ENCODE assay signal across 10 cellular contexts in genomic region chr10:102752266-102752930, GRCh38. TPM values are rescaled to one million over a fixed set of nuclear protein-coding genes. Genes with fewer than 3 reads are reported as not detected.
DNase-seq lines count a peak whose midpoint lies in the region; ATAC-seq and TF ChIP-seq lines count a peak whose summit lies in the region.
"Had no signal": no experiment of that assay in that cellular context is flagged by ENCODE, and none has a peak within 500 bp of the region (broad histone marks: within the 10 kb centered on the region; RNA-seq: fewer than 3 reads in every experiment).

No MANE protein-coding gene starts in this region.

- POLR2A ChIA-PET in T-cell (lab: Charles Lee) = interaction anchor here (0.6 to 1.0 kb wide), 3 partner anchors 9 to 332 kb away, joined by 3 to 17 read pairs (median 3); partner anchors contain the start of genes FBXL15 (in 1 of the 2) and WBP1L (in 1 of the 2)
- POLR2A ChIA-PET in PC-3 (lab: Charles Lee; ENCODE audit: unreplicated experiment) = interaction anchor here (0.6 kb wide), 1 partner anchor 38 kb away, joined by 4 read pairs; the partner anchor contains the start of gene SFXN2

- H3K4me1 Mint-ChIP-seq in T-cell = peaks cover 48 to 57% (median 57%) of the 10 kb centered on the region in 3 donors

- ATAC-seq in T-cell (replicated peaks in 1 of 4) = peak in 3 of 4 experiments; percentile 43 to 50 (median 47)
- peak; percentile 48 to 73 (median 62) for ATAC-seq in heart left ventricle
- ATAC-seq in PC-3 = no peak

- H3K4me2 ChIP-seq in trophoblast cell (ENCODE audit: low read length) (no peak overlapping the region), PC-3 (ENCODE audit: low read length) (no peak overlapping the region)

- peak overlapping the region; percentile 72 for H3K4ac ChIP-seq in trophoblast cell (ENCODE audit: low read depth, low read length)

- H2AFZ ChIP-seq in trophoblast cell (ENCODE audit: insufficient read depth, low read length, poor library complexity) = no peak overlapping the region
- H2AFZ ChIP-seq in PC-3 (ENCODE audit: low read length) = no peak overlapping the region

- peak; percentile 97 for DNase-seq in AG10803 (ENCODE audit: low read depth)
- no peak for DNase-seq in T-cell
- no peak for DNase-seq in heart left ventricle
- peak; percentile 70 to 86 for DNase-seq in trophoblast cell
- no peak for DNase-seq in central memory CD4-positive, alpha-beta T cell
- DNase-seq in mesenteric fat pad (ENCODE audit: low spot score) = no peak
- no peak for DNase-seq in PC-3
- no peak for DNase-seq in midbrain (lab: John Stamatoyannopoulos, UW)
- DNase-seq: left colon had no signal

- no peaks in the 10 kb centered on the region for H3K9me2 ChIP-seq in PC-3 (replicated peaks; ENCODE audit: low read length)

- peak overlapping the region; percentile 74 for H4K91ac ChIP-seq in trophoblast cell (ENCODE audit: low read depth, low read length)

- H3K27me3 Mint-ChIP-seq in T-cell = no peaks in the 10 kb centered on the region

- no peak overlapping the region for H3K18ac ChIP-seq in trophoblast cell (ENCODE audit: low read length)

- TF ChIP-seq POLR2A in heart left ventricle (IDR thresholded peaks at IDR 0.05) = no peak

- H3F3A ChIP-seq in PC-3 (ENCODE audit: low read length, unreplicated experiment) = no peaks in the 10 kb centered on the region

- H2AK5ac ChIP-seq in trophoblast cell (ENCODE audit: low read length) = no peak overlapping the region

- H3K79me1 ChIP-seq in trophoblast cell (ENCODE audit: low read length) = peaks cover 4% of the 10 kb centered on the region

- intact Hi-C loops in heart left ventricle (cut with DNase I) = loop anchor here in 4 of 10 donors (2.0 to 10.0 kb wide), 4 partner anchors 24 to 65 kb away; no protein-coding TSS in a partner anchor
- intact Hi-C loops in PC-3 (cut with micrococcal nuclease) = no loop called here

- no peaks in the 10 kb centered on the region for H3K9me3 Mint-ChIP-seq in T-cell
- H3K9me3 Mint-ChIP-seq: T-helper 2 cell treated with Interferon-gamma antibody and Interleukin-4, amounts not matched to agents 5 μg/mL and 100 μg/mL, for 36 hours had no signal

- peak overlapping the region; percentile 70 for H2BK5ac ChIP-seq in trophoblast cell (ENCODE audit: low read depth, low read length, poor library complexity)

- no TSS peak for BruUV-seq in PC-3 (replicated peaks; lab: Mats Ljungman, UMichigan)

- H4K20me1 ChIP-seq in PC-3 (ENCODE audit: low read length) = no peaks in the 10 kb centered on the region

- peak overlapping the region; percentile 44 for H2BK120ac ChIP-seq in trophoblast cell (ENCODE audit: insufficient read depth, low read length, poor library complexity)

- peak overlapping the region; percentile 18 to 64 for H3K27ac Mint-ChIP-seq in T-cell
- H3K27ac Mint-ChIP-seq: T-helper 2 cell treated with Interferon-gamma antibody and Interleukin-4, amounts not matched to agents 5 μg/mL and 100 μg/mL, for 36 hours had no signal

- H3K79me2 ChIP-seq in trophoblast cell (ENCODE audit: control insufficient read depth, insufficient read depth, low read length, poor library complexity) = peaks cover 3% of the 10 kb centered on the region
- peaks cover 18% of the 10 kb centered on the region for H3K79me2 ChIP-seq in PC-3 (ENCODE audit: low read length)

- H3K27me3 ChIP-seq in heart left ventricle (no peaks in the 10 kb centered on the region), trophoblast cell (ENCODE audit: insufficient read depth, low read length) (no peaks in the 10 kb centered on the region), PC-3 (ENCODE audit: low read length) (no peaks in the 10 kb centered on the region)

- peak overlapping the region in 1 of 3 donors; percentile 31 for H3K4me3 Mint-ChIP-seq in T-cell
- H3K4me3 Mint-ChIP-seq: T-helper 2 cell treated with Interferon-gamma antibody and Interleukin-4, amounts not matched to agents 5 μg/mL and 100 μg/mL, for 36 hours had no signal

- peaks cover 16% of the 10 kb centered on the region for H3K36me3 Mint-ChIP-seq in T-cell

- H3K27ac ChIP-seq in heart left ventricle (peak overlapping the region; percentile 2 to 79 (median 64)), trophoblast cell (ENCODE audit: low read depth, low read length) (no peak overlapping the region), PC-3 (ENCODE audit: low read length) (no peak overlapping the region)

- H3K14ac ChIP-seq in trophoblast cell (ENCODE audit: low read length) = no peak overlapping the region

- H3K4me1 ChIP-seq in heart left ventricle (peaks cover 0 to 51% (median 19%) of the 10 kb centered on the region in 12 donors), trophoblast cell (ENCODE audit: control insufficient read depth in 1 of 2, insufficient read depth in 2 of 2, low read length in 2 of 2) (peaks cover 8 to 13% of the 10 kb centered on the region in 2 experiments), PC-3 (ENCODE audit: insufficient read depth, low read length) (no peaks in the 10 kb centered on the region; the same call in 1 of the 2 replicates)

- 71 to 88% (median 83%) methylated on average over 9 of the region's 9 CpGs for WGBS in heart left ventricle, 4 donors
- WGBS in trophoblast cell (ENCODE audit: extremely low coverage, insufficient coverage, insufficient read length) = no CpG with 5 or more reads among the region's 9 CpGs

- H3K9me3 ChIP-seq in heart left ventricle (no peaks in the 10 kb centered on the region), trophoblast cell (ENCODE audit: insufficient read depth, low read depth, low read length) (peaks cover 2% of the 10 kb centered on the region), PC-3 (ENCODE audit: low read length) (no peaks in the 10 kb centered on the region)

- peak overlapping the region; percentile 42 for H2BK12ac ChIP-seq in trophoblast cell (ENCODE audit: low read length)

- no peak overlapping the region for H4K8ac ChIP-seq in trophoblast cell (ENCODE audit: low read depth, low read length)

- TF ChIP-seq CTCF in AG10803 (conservative IDR thresholded peaks at IDR 0.05; ENCODE audit: low read length) (no peak), heart left ventricle (IDR thresholded peaks at IDR 0.05) (no peak), PC-3 (conservative IDR thresholded peaks at IDR 0.05; ENCODE audit: low read depth, low read length) (no peak)

- CTCF ChIA-PET in T-cell (lab: Charles Lee) = interaction anchor here (0.6 to 1.4 kb wide), 4 partner anchors 9 to 1096 kb away, joined by 3 to 6 read pairs (median 4); partner anchors contain the start of gene WBP1L (in 1 of the 2)
- CTCF ChIA-PET in PC-3 (lab: Charles Lee) = no interaction called here

- H4K12ac ChIP-seq in trophoblast cell (ENCODE audit: low read depth, low read length) = no peak overlapping the region

- H3K23ac ChIP-seq in trophoblast cell (ENCODE audit: low read length) = no peak overlapping the region

- peak overlapping the region; percentile 25 for H3K4me3 ChIP-seq in AG10803 (ENCODE audit: low read length)
- no peak overlapping the region for H3K4me3 ChIP-seq in heart left ventricle
- H3K4me3 ChIP-seq in trophoblast cell (ENCODE audit: low read depth, low read length) = no peak overlapping the region
- no peak overlapping the region for H3K4me3 ChIP-seq in PC-3 (ENCODE audit: low read length)

- peaks cover 0 to 4% (median 0%) of the 10 kb centered on the region in 9 donors for H3K36me3 ChIP-seq in heart left ventricle
- peaks cover 0 to 4% of the 10 kb centered on the region in 2 experiments for H3K36me3 ChIP-seq in trophoblast cell (ENCODE audit: control insufficient read depth in 1 of 2, insufficient read depth in 2 of 2, low read length in 2 of 2)
- no peaks in the 10 kb centered on the region for H3K36me3 ChIP-seq in PC-3 (ENCODE audit: low read depth, low read length)

- H3K9ac ChIP-seq in trophoblast cell (ENCODE audit: low read length) (no peak overlapping the region), PC-3 (ENCODE audit: low read length) (no peak overlapping the region)

RNA-seq across cellular contexts. Expression of gene WBP1L, which starts 8.7 kb away (rescaled TPM):
- total RNA-seq in T-cell (10 to 100 TPM; 20.0 to 38.5 (median 33.0) TPM), heart left ventricle (10 to 100 TPM; 18.5 to 75.1 (median 27.6) TPM), mesenteric fat pad (98.0 TPM), PC-3 (2014; rRNA removed) (23.8 and 24.6 TPM in 2 replicates)
- 10 to 100 TPM; 10.7 to 28.5 TPM for polyA plus RNA-seq in heart left ventricle
- 65.4 and 67.3 TPM in 2 replicates for polyA plus RNA-seq in trophoblast cell (2013)

RNA-seq across cellular contexts. Expression of gene SFXN2, which starts 38.0 kb away (rescaled TPM):
- 10 to 100 TPM in 4 of 5 donors, 1 to 10 TPM in 1; 9.2 to 32.6 (median 22.6) TPM for total RNA-seq in T-cell
- total RNA-seq in heart left ventricle = 1 to 10 TPM in 7 of 9 donors, under 1 TPM in 2; 0.50 to 7.2 (median 2.4) TPM
- 1 to 10 TPM; 1.8 to 5.9 TPM for polyA plus RNA-seq in heart left ventricle
- 9.0 and 9.4 TPM in 2 replicates for polyA plus RNA-seq in trophoblast cell (2013)
- total RNA-seq in mesenteric fat pad = 7.2 TPM
- 7.5 and 10.3 TPM in 2 replicates for total RNA-seq in PC-3 (2014; rRNA removed)

RNA-seq across cellular contexts. Expression of gene ARL3, which starts 38.2 kb away (rescaled TPM):
- 1 to 10 TPM; 2.7 to 5.0 (median 3.5) TPM for total RNA-seq in T-cell
- 10 to 100 TPM in 7 of 9 donors, 1 to 10 TPM in 2; 5.8 to 17.0 (median 12.6) TPM for total RNA-seq in heart left ventricle
- 10 to 100 TPM in 1 of 2 donors, 1 to 10 TPM in 1; 9.0 to 19.3 TPM for polyA plus RNA-seq in heart left ventricle
- polyA plus RNA-seq in trophoblast cell (2013) = 16.3 and 18.0 TPM in 2 replicates
- 5.7 TPM for total RNA-seq in mesenteric fat pad
- 2.5 and 2.8 TPM in 2 replicates for total RNA-seq in PC-3 (2014; rRNA removed)

Comparison
In these comparisons a context has a peak if more than half of its experiments do, and no peak if none do; other contexts are left out.
1. DNase-seq: peak in AG10803 (single experiment) and trophoblast cell (2 of 2); none in T-cell (0 of 34), heart left ventricle (0 of 5), central memory CD4-positive, alpha-beta T cell (single experiment), mesenteric fat pad (single experiment), PC-3 (single experiment) and midbrain (single experiment).
2. H3K27ac ChIP-seq: peak in heart left ventricle (12 of 12); none in trophoblast cell (single experiment) and PC-3 (single experiment).